19 cellular contexts compared by ENCODE assay signal in the genomic region with DNA sequence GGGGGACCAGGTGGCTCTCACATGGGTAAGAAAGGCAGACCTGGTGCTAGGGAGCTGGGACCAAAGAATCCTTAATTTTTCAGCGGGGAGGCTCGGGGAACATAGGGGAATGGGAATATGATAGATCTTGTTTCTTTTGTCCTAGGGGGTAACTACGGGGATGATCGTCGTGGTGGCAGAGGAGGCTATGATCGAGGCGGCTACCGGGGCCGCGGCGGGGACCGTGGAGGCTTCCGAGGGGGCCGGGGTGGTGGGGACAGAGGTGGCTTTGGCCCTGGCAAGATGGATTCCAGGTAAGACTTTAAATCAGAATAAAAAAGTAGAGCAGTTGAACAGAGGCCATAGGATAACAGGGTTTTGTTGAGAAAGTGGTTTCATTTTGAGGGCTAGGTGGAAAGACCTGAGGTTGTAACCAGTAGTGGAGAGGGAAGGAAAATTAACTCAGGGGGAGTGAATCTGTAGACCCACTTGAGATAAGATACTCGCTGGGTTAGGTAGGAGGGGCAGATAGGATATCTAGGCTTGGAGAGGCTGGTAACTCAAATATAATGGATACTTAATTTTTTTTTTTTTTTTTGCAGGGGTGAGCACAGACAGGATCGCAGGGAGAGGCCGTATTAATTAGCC. TPM values are rescaled to one million over a fixed set of nuclear protein-coding genes. Genes with fewer than 3 reads are reported as not detected.
DNase-seq lines count a peak whose midpoint lies in the region; ATAC-seq lines count a peak whose summit lies in the region.
"Had no signal": no experiment of that assay in that cellular context is flagged by ENCODE, and none has a peak within 500 bp of the region (broad histone marks: within the 10 kb centered on the region; RNA-seq: fewer than 3 reads in every experiment).

No MANE protein-coding gene starts in this region.

- no peaks in the 10 kb centered on the region for H3K27me3 ChIP-seq in CD4-positive, CD25-positive, alpha-beta regulatory T cell (ENCODE audit: control insufficient read depth, insufficient read depth, low read length)
- no peaks in the 10 kb centered on the region for H3K27me3 ChIP-seq in CD8-positive, alpha-beta memory T cell (ENCODE audit: insufficient read depth, low read length, poor library complexity, severe bottlenecking)
- H3K27me3 ChIP-seq: heart right ventricle had no signal

- H3K27ac ChIP-seq in CD4-positive, CD25-positive, alpha-beta regulatory T cell (ENCODE audit: insufficient read depth, low read length, poor library complexity, severe bottlenecking), result no peak overlapping the region
- H3K27ac ChIP-seq in CD8-positive, alpha-beta memory T cell (ENCODE audit: low read depth, low read length), result no peak overlapping the region
- H3K27ac ChIP-seq: heart right ventricle, prostate gland, skin epidermis, thoracic aorta had no signal

- POLR2A ChIA-PET in CD8-positive, alpha-beta memory T cell (lab: Charles Lee), result interaction anchor here (1.4 kb wide), 1 partner anchor 11 kb away, joined by 4 read pairs; a partner anchor contains a TSS

- no peaks in the 10 kb centered on the region for H3K9me3 ChIP-seq in CD4-positive, CD25-positive, alpha-beta regulatory T cell (ENCODE audit: control insufficient read depth in 2 of 2, low read length in 2 of 2)
- no peaks in the 10 kb centered on the region for H3K9me3 ChIP-seq in CD8-positive, alpha-beta memory T cell (ENCODE audit: low read length)
- H3K9me3 ChIP-seq: heart right ventricle, prostate gland, thoracic aorta had no signal

- peaks cover 6% of the 10 kb centered on the region for H3K27me3 Mint-ChIP-seq in CD4-positive, CD25-positive, alpha-beta regulatory T cell
- no peaks in the 10 kb centered on the region for H3K27me3 Mint-ChIP-seq in CD8-positive, alpha-beta memory T cell
- H3K27me3 Mint-ChIP-seq in naive B cell, result no peaks in the 10 kb centered on the region

- peaks cover 0 to 2% (median 0%) of the 10 kb centered on the region in 7 donors for H3K9me3 Mint-ChIP-seq in CD4-positive, CD25-positive, alpha-beta regulatory T cell
- no peaks in the 10 kb centered on the region for H3K9me3 Mint-ChIP-seq in CD8-positive, alpha-beta memory T cell
- no peaks in the 10 kb centered on the region for H3K9me3 Mint-ChIP-seq in activated naive CD4-positive, alpha-beta T cell treated with anti-CD3 and anti-CD28 coated beads, Interleukin-2, amount 50 U/mL, for 72 hours
- no peaks in the 10 kb centered on the region for H3K9me3 Mint-ChIP-seq in naive B cell

- H3K4me1 Mint-ChIP-seq in CD4-positive, CD25-positive, alpha-beta regulatory T cell, result peaks cover 46 to 72% (median 62%) of the 10 kb centered on the region in 4 donors
- H3K4me1 Mint-ChIP-seq in CD8-positive, alpha-beta memory T cell, result peaks cover 61 to 85% (median 81%) of the 10 kb centered on the region in 3 donors
- peaks cover 39 to 42% (median 39%) of the 10 kb centered on the region in 3 donors for H3K4me1 Mint-ChIP-seq in naive B cell

- H3K27ac Mint-ChIP-seq in CD4-positive, CD25-positive, alpha-beta regulatory T cell, result peak overlapping the region in 1 of 3 donors; percentile 72
- peak overlapping the region in 5 of 8 donors; percentile 25 to 90 (median 38) for H3K27ac Mint-ChIP-seq in CD8-positive, alpha-beta memory T cell
- H3K27ac Mint-ChIP-seq in activated naive CD4-positive, alpha-beta T cell treated with anti-CD3 and anti-CD28 coated beads, Interleukin-2, amount 50 U/mL, for 72 hours, result peak overlapping the region; percentile 96 to 98
- peak overlapping the region in 4 of 6 donors; percentile 9 to 86 (median 72) for H3K27ac Mint-ChIP-seq in naive B cell

- peaks cover 28% of the 10 kb centered on the region for H3K4me1 ChIP-seq in CD4-positive, CD25-positive, alpha-beta regulatory T cell (ENCODE audit: control insufficient read depth, insufficient read depth, low read length, poor library complexity, severe bottlenecking)
- peaks cover 40% of the 10 kb centered on the region for H3K4me1 ChIP-seq in CD8-positive, alpha-beta memory T cell (ENCODE audit: insufficient read depth, low read length)
- H3K4me1 ChIP-seq: prostate gland had no signal

- peaks cover 99% of the 10 kb centered on the region for H3K36me3 ChIP-seq in CD4-positive, CD25-positive, alpha-beta regulatory T cell (ENCODE audit: control insufficient read depth, insufficient read depth, low read length)
- H3K36me3 ChIP-seq in CD8-positive, alpha-beta memory T cell (ENCODE audit: insufficient read depth, low read length), result peaks cover 85% of the 10 kb centered on the region

- H3K4me3 ChIP-seq in CD4-positive, CD25-positive, alpha-beta regulatory T cell (ENCODE audit: low read depth, low read length), result no peak overlapping the region
- H3K4me3 ChIP-seq in CD8-positive, alpha-beta memory T cell (ENCODE audit: low read length), result no peak overlapping the region
- H3K4me3 ChIP-seq: heart right ventricle, prostate gland, skin epidermis, thoracic aorta had no signal

- ATAC-seq in CD4-positive, CD25-positive, alpha-beta regulatory T cell (ENCODE audit: low read depth in 2 of 2), result no peak
- ATAC-seq in activated naive CD4-positive, alpha-beta T cell treated with anti-CD3 and anti-CD28 coated beads, Interleukin-2, amount 50 U/mL, for 72 hours, result no peak
- no peak for ATAC-seq in naive B cell (ENCODE audit: low read depth in 2 of 2)
- ATAC-seq in GM18868 (IDR thresholded peaks at IDR 0.05; ENCODE audit: unreplicated experiment), result no peak
- no peak for ATAC-seq in HG02981 (IDR thresholded peaks at IDR 0.05; ENCODE audit: unreplicated experiment)
- ATAC-seq: heart right ventricle, PC-3 had no signal

- no peak for DNase-seq in CD4-positive, CD25-positive, alpha-beta regulatory T cell
- no peak for DNase-seq in CD8-positive, alpha-beta memory T cell
- no peak for DNase-seq in activated naive CD4-positive, alpha-beta T cell treated with anti-CD3 and anti-CD28 coated beads, Interleukin-2, amount 50 U/mL, for 72 hours (ENCODE audit: low spot score in 2 of 2)
- DNase-seq in naive B cell (no peak), dedifferentiated amniotic fluid mesenchymal stem cell (ENCODE audit: extremely low spot score) (no peak), NCI-H2081 treated with DMSO at 0.1 percent for 48 hours (lab: John Stamatoyannopoulos, UW) (no peak)
- DNase-seq: activated CD4-positive, alpha-beta T cell treated with anti-CD3 and anti-CD28 coated beads for 4 hours; central memory CD4-positive, alpha-beta T cell; effector memory CD4-positive, alpha-beta T cell; heart right ventricle; NCI-H146; NCI-H82; PC-3; stimulated activated CD4-positive, alpha-beta T cell treated with anti-CD3 and anti-CD28 coated beads, Interleukin-4, amount 100 ng/mL, for 24 hours had no signal

- CTCF ChIA-PET in CD8-positive, alpha-beta memory T cell (lab: Charles Lee), result interaction anchor here (1.9 kb wide), 1 partner anchor 49 kb away, joined by 6 read pairs; no protein-coding TSS in a partner anchor

- H3K36me3 Mint-ChIP-seq in CD4-positive, CD25-positive, alpha-beta regulatory T cell, result peaks cover 83% of the 10 kb centered on the region
- H3K36me3 Mint-ChIP-seq in CD8-positive, alpha-beta memory T cell, result peaks cover 50 to 98% (median 53%) of the 10 kb centered on the region in 3 donors
- peaks cover 65 to 90% of the 10 kb centered on the region in 2 donors for H3K36me3 Mint-ChIP-seq in activated naive CD4-positive, alpha-beta T cell treated with anti-CD3 and anti-CD28 coated beads, Interleukin-2, amount 50 U/mL, for 72 hours
- peaks cover 53 to 54% of the 10 kb centered on the region in 2 donors for H3K36me3 Mint-ChIP-seq in naive B cell

- peak overlapping the region in 3 of 4 donors; percentile 30 to 86 (median 34) for H3K4me3 Mint-ChIP-seq in CD4-positive, CD25-positive, alpha-beta regulatory T cell
- H3K4me3 Mint-ChIP-seq in CD8-positive, alpha-beta memory T cell, result peak overlapping the region in 2 of 7 donors; percentile 25 to 70
- no peak overlapping the region for H3K4me3 Mint-ChIP-seq in naive B cell

RNA-seq across cellular contexts. Expression of a gene that starts 11.0 kb away (rescaled TPM):
- total RNA-seq in CD4-positive, CD25-positive, alpha-beta regulatory T cell, result 918 TPM
- 100 to 1,000 TPM; 119 to 147 (median 132) TPM for polyA plus RNA-seq in CD4-positive, CD25-positive, alpha-beta regulatory T cell
- total RNA-seq in CD8-positive, alpha-beta memory T cell, result 100 to 1,000 TPM; 621 to 671 TPM
- polyA plus RNA-seq in CD8-positive, alpha-beta memory T cell, result 163 TPM
- total RNA-seq in activated naive CD4-positive, alpha-beta T cell treated with anti-CD3 and anti-CD28 coated beads, Interleukin-2, amount 50 U/mL, for 72 hours, result 100 to 1,000 TPM; 486 to 763 TPM
- polyA plus RNA-seq in naive B cell (ENCODE audit: low read depth in 6 of 6), result 100 to 1,000 TPM in 5 of 6 donors, 10 to 100 TPM in 1; 79.0 to 177 (median 145) TPM

RNA-seq across cellular contexts. Expression of a gene that starts 11.6 kb away (rescaled TPM):
- 25.0 TPM for total RNA-seq in CD4-positive, CD25-positive, alpha-beta regulatory T cell
- polyA plus RNA-seq in CD4-positive, CD25-positive, alpha-beta regulatory T cell, result 10 to 100 TPM; 50.6 to 82.9 (median 68.3) TPM
- 1 to 10 TPM; 4.5 to 5.9 TPM for total RNA-seq in CD8-positive, alpha-beta memory T cell
- 77.8 TPM for polyA plus RNA-seq in CD8-positive, alpha-beta memory T cell
- total RNA-seq in activated naive CD4-positive, alpha-beta T cell treated with anti-CD3 and anti-CD28 coated beads, Interleukin-2, amount 50 U/mL, for 72 hours, result 10 to 100 TPM in 1 of 2 donors, 1 to 10 TPM in 1; 1.2 to 19.7 TPM
- polyA plus RNA-seq in naive B cell (ENCODE audit: low read depth in 6 of 6), result 10 to 100 TPM; 48.8 to 79.2 (median 68.8) TPM

RNA-seq across cellular contexts. Expression of a gene that starts 23.0 kb away (rescaled TPM):
- total RNA-seq in CD4-positive, CD25-positive, alpha-beta regulatory T cell, result 0.20 TPM
- polyA plus RNA-seq in CD4-positive, CD25-positive, alpha-beta regulatory T cell, result not detected
- not detected for total RNA-seq in CD8-positive, alpha-beta memory T cell
- not detected for polyA plus RNA-seq in CD8-positive, alpha-beta memory T cell
- under 1 TPM; 0.06 to 0.09 TPM for total RNA-seq in activated naive CD4-positive, alpha-beta T cell treated with anti-CD3 and anti-CD28 coated beads, Interleukin-2, amount 50 U/mL, for 72 hours
- not detected for polyA plus RNA-seq in naive B cell (ENCODE audit: low read depth in 6 of 6)
- total RNA-seq: PC-3 had no signal

RNA-seq across cellular contexts. Expression of a gene that starts 26.0 kb away (rescaled TPM):
- total RNA-seq in CD4-positive, CD25-positive, alpha-beta regulatory T cell, result not detected
- not detected for polyA plus RNA-seq in CD4-positive, CD25-positive, alpha-beta regulatory T cell
- not detected for total RNA-seq in CD8-positive, alpha-beta memory T cell
- not detected for polyA plus RNA-seq in CD8-positive, alpha-beta memory T cell
- not detected for total RNA-seq in activated naive CD4-positive, alpha-beta T cell treated with anti-CD3 and anti-CD28 coated beads, Interleukin-2, amount 50 U/mL, for 72 hours
- polyA plus RNA-seq in naive B cell (ENCODE audit: low read depth in 6 of 6), result not detected
- total RNA-seq: heart right ventricle, PC-3, prostate gland, thoracic aorta had no signal
- polyA plus RNA-seq: heart right ventricle had no signal

RNA-seq across cellular contexts. Expression of a gene that starts 41.1 kb away (rescaled TPM):
- 0.39 TPM for total RNA-seq in CD4-positive, CD25-positive, alpha-beta regulatory T cell
- polyA plus RNA-seq in CD4-positive, CD25-positive, alpha-beta regulatory T cell, result 1 to 10 TPM in 3 of 4 donors, under 1 TPM in 1; 0.46 to 1.4 (median 1.2) TPM
- total RNA-seq in CD8-positive, alpha-beta memory T cell, result under 1 TPM; 0.44 to 0.61 TPM
- polyA plus RNA-seq in CD8-positive, alpha-beta memory T cell, result 3.1 TPM
- total RNA-seq in activated naive CD4-positive, alpha-beta T cell treated with anti-CD3 and anti-CD28 coated beads, Interleukin-2, amount 50 U/mL, for 72 hours, result 1 to 10 TPM; 1.0 to 1.1 TPM
- under 1 TPM in 4 of 6 donors, not detected in 2; 0.40 to 0.85 (median 0.64) TPM for polyA plus RNA-seq in naive B cell (ENCODE audit: low read depth in 6 of 6)

Comparison
In these comparisons a context has a peak if more than half of its experiments do, and no peak if none do; other contexts are left out.
1. H3K4me3 Mint-ChIP-seq: peak in CD4-positive, CD25-positive, alpha-beta regulatory T cell (3 of 4); none in naive B cell (0 of 8).